Comparison of ENCODE assay signal across 8 cellular contexts in genomic region chr14:55579724-55580400, GRCh38. TPM values are rescaled to one million over a fixed set of nuclear protein-coding genes. Genes with fewer than 3 reads are reported as not detected.
A peak's percentile ranks its signal among the peaks of the same experiment; 100 is the strongest.
DNase-seq lines count a peak whose midpoint lies in the region; ATAC-seq lines count a peak whose summit lies in the region.

Gene KTN1 (plus strand): TSS chr14:55580207. CDS start chr14:55612049, 31,842 bp downstream.

- peak within 1 kb of the TSS; percentile 93 to 98 (median 95) for H3K4me3 Mint-ChIP-seq in naive thymus-derived CD4-positive, alpha-beta T cell
- H3K4me3 Mint-ChIP-seq in stimulated activated naive B cell treated with anti-CD40 and anti-IgM and Interleukin-4, amounts not matched to agents 10 μg/mL and 1 μg/mL and 100 μg/mL, for 72 hours: peak within 1 kb of the TSS; percentile 94 to 99

- peaks cover 0 to 3% (median 0%) of the 10 kb centered on the region in 5 donors for H3K36me3 Mint-ChIP-seq in naive thymus-derived CD4-positive, alpha-beta T cell
- peaks cover 2 to 4% of the 10 kb centered on the region in 2 donors for H3K36me3 Mint-ChIP-seq in stimulated activated naive B cell treated with anti-CD40 and anti-IgM and Interleukin-4, amounts not matched to agents 10 μg/mL and 1 μg/mL and 100 μg/mL, for 72 hours

- peak within 1 kb of the TSS; percentile 93 for H3K4me3 ChIP-seq in naive thymus-derived CD4-positive, alpha-beta T cell (ENCODE audit: low read length)

- H3K27me3 ChIP-seq in naive thymus-derived CD4-positive, alpha-beta T cell (ENCODE audit: control insufficient read depth in 2 of 2, insufficient read depth in 2 of 2, low read length in 2 of 2): no peaks in the 10 kb centered on the region

- H3K27me3 Mint-ChIP-seq in naive thymus-derived CD4-positive, alpha-beta T cell: no peaks in the 10 kb centered on the region
- no peaks in the 10 kb centered on the region for H3K27me3 Mint-ChIP-seq in stimulated activated naive B cell treated with anti-CD40 and anti-IgM and Interleukin-4, amounts not matched to agents 10 μg/mL and 1 μg/mL and 100 μg/mL, for 72 hours

- H3K36me3 ChIP-seq in naive thymus-derived CD4-positive, alpha-beta T cell (ENCODE audit: control insufficient read depth in 2 of 3, insufficient read depth in 3 of 3, low read length in 3 of 3): peaks cover 0 to 4% (median 0%) of the 10 kb centered on the region in 3 experiments

- POLR2A ChIA-PET in naive thymus-derived CD4-positive, alpha-beta T cell (lab: Charles Lee): interaction anchor here (0.6 to 0.7 kb wide), 2 partner anchors 224 to 999 kb away, joined by 3 read pairs; no protein-coding TSS in a partner anchor

- peaks cover 20 to 28% (median 26%) of the 10 kb centered on the region in 7 donors for H3K4me1 Mint-ChIP-seq in naive thymus-derived CD4-positive, alpha-beta T cell
- peaks cover 8 to 22% of the 10 kb centered on the region in 2 donors for H3K4me1 Mint-ChIP-seq in stimulated activated naive B cell treated with anti-CD40 and anti-IgM and Interleukin-4, amounts not matched to agents 10 μg/mL and 1 μg/mL and 100 μg/mL, for 72 hours

- peak within 1 kb of the TSS; percentile 90 to 97 (median 93) for H3K27ac Mint-ChIP-seq in naive thymus-derived CD4-positive, alpha-beta T cell
- H3K27ac Mint-ChIP-seq in stimulated activated naive B cell treated with anti-CD40 and anti-IgM and Interleukin-4, amounts not matched to agents 10 μg/mL and 1 μg/mL and 100 μg/mL, for 72 hours: peak within 1 kb of the TSS; percentile 98

- ATAC-seq in GM21515 (IDR thresholded peaks at IDR 0.05; ENCODE audit: unreplicated experiment): peak; percentile 80
- ATAC-seq in naive thymus-derived CD4-positive, alpha-beta T cell: peak; percentile 94
- ATAC-seq in stimulated activated naive B cell treated with anti-CD40 and anti-IgM and Interleukin-4, amounts not matched to agents 10 μg/mL and 1 μg/mL and 100 μg/mL, for 72 hours (replicated peaks): peak; percentile 86 to 89

- H3K4me1 ChIP-seq in naive thymus-derived CD4-positive, alpha-beta T cell (ENCODE audit: control insufficient read depth in 2 of 2, insufficient read depth in 2 of 2, low read length in 2 of 2): peaks cover 20 to 34% of the 10 kb centered on the region in 2 donors

- peak within 1 kb of the TSS; percentile 86 for H3K27ac ChIP-seq in naive thymus-derived CD4-positive, alpha-beta T cell (ENCODE audit: low read depth, low read length)

- H3K9me3 Mint-ChIP-seq in naive thymus-derived CD4-positive, alpha-beta T cell: no peaks in the 10 kb centered on the region
- no peaks in the 10 kb centered on the region for H3K9me3 Mint-ChIP-seq in stimulated activated naive B cell treated with anti-CD40 and anti-IgM and Interleukin-4, amounts not matched to agents 10 μg/mL and 1 μg/mL and 100 μg/mL, for 72 hours

- H3K9me3 ChIP-seq in naive thymus-derived CD4-positive, alpha-beta T cell (ENCODE audit: control insufficient read depth in 2 of 3, low read length in 3 of 3): no peaks in the 10 kb centered on the region

- intact Hi-C loops in naive thymus-derived CD4-positive, alpha-beta T cell (cut with micrococcal nuclease): loop anchor here (1.0 to 10.0 kb wide), 14 partner anchors 37 to 1810 kb away; partner anchors contain the start of genes AP5M1 (in 2 of the 2), EXOC5 (in 2 of the 2), FBXO34 (in 2 of the 2) and ATG14 (in 1 of the 2)

- DNase-seq in DMS114 treated with DMSO at 0.1 percent for 48 hours (lab: John Stamatoyannopoulos, UW; ENCODE audit: unreplicated experiment) (peak; percentile 58), HuH-7.5 (ENCODE audit: low spot score) (peak; percentile 80), RPMI7951 (ENCODE audit: low read depth) (peak; percentile 80), activated T-helper 1 cell treated with Interleukin-2 at 50 U/mL for 16 hours (ENCODE audit: low read depth) (peak; percentile 79), fibroblast of gingiva (ENCODE audit: low read depth) (peak; percentile 81)
- DNase-seq in naive thymus-derived CD4-positive, alpha-beta T cell: peak; percentile 77 to 90 (median 88)
- peak; percentile 75 for DNase-seq in stimulated activated naive B cell treated with anti-CD40 and anti-IgM and Interleukin-4, amounts not matched to agents 10 μg/mL and 1 μg/mL and 100 μg/mL, for 72 hours

- CTCF ChIA-PET in naive thymus-derived CD4-positive, alpha-beta T cell (lab: Charles Lee): no interaction called here

RNA-seq across cellular contexts. Expression of gene KTN1, which starts in this region (rescaled TPM):
- 100 and 129 TPM in 2 replicates for total RNA-seq in RPMI7951 (2014; rRNA removed; shearing (Covaris generic))
- total RNA-seq in naive thymus-derived CD4-positive, alpha-beta T cell: 100 to 1,000 TPM in 3 of 5 experiments, 10 to 100 TPM in 2; 87.3 to 131 (median 105) TPM
- 10 to 100 TPM; 20.3 to 37.4 TPM for polyA plus RNA-seq in naive thymus-derived CD4-positive, alpha-beta T cell

Comparison
In these comparisons a context has a peak if more than half of its experiments do, and no peak if none do; other contexts are left out.
1. Peak in every context shown above with its lines: DNase-seq, ATAC-seq, H3K4me3 ChIP-seq and H3K27ac ChIP-seq.